ENCODE assay signal across 12 cellular contexts in the genomic region with DNA sequence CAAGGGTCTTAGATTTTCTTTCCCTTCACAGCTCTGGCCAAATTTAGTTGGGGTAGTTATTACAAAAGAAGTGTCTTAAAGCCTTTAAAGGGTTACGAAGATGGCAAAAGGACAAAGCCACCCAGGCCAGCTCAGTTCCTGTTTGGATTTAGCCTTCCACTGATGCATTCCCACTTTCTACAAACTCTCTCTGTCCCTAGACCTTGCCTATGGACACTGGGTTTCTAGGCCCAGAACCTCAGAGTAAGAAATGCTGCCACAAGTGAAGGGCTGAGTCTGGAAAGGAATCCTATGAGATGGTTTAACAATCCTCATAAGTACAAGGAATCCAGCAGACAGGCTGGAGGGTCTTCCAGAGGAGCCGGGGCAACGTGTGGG. TPM values are rescaled to one million over a fixed set of nuclear protein-coding genes. Genes with fewer than 3 reads are reported as not detected.
DNase-seq lines count a peak whose midpoint lies in the region; ATAC-seq and TF ChIP-seq lines count a peak whose summit lies in the region.
"Had no signal": no experiment of that assay in that cellular context is flagged by ENCODE, and none has a peak within 500 bp of the region (broad histone marks: within the 10 kb centered on the region; RNA-seq: fewer than 3 reads in every experiment).

No MANE protein-coding gene starts in this region.

- peaks cover 6 to 26% (median 18%) of the 10 kb centered on the region in 5 donors for H3K36me3 Mint-ChIP-seq in naive thymus-derived CD4-positive, alpha-beta T cell

- no peak overlapping the region for H3K4me3 ChIP-seq in heart left ventricle
- H3K4me3 ChIP-seq in mammary epithelial cell (replicated peaks in 1 of 3; ENCODE audit: insufficient read depth in 1 of 3, low read depth in 2 of 3, low read length in 3 of 3): no peak overlapping the region
- no peak overlapping the region for H3K4me3 ChIP-seq in naive thymus-derived CD4-positive, alpha-beta T cell (ENCODE audit: low read length)
- peak overlapping the region in 1 of 2 donors; percentile 2 for H3K4me3 ChIP-seq in uterus
- H3K4me3 ChIP-seq: GM12878, pancreas had no signal

- H2AFZ ChIP-seq in mammary epithelial cell (ENCODE audit: low read depth, low read length): no peak overlapping the region

- H3K36me3 ChIP-seq in heart left ventricle (peaks cover 0 to 17% (median 0%) of the 10 kb centered on the region in 9 donors), mammary epithelial cell (ENCODE audit: insufficient read depth, low read length) (peaks cover 3% of the 10 kb centered on the region), uterus (no peaks in the 10 kb centered on the region)
- H3K36me3 ChIP-seq in naive thymus-derived CD4-positive, alpha-beta T cell (ENCODE audit: control insufficient read depth in 2 of 3, insufficient read depth in 3 of 3, low read length in 3 of 3): peaks cover 0 to 5% (median 4%) of the 10 kb centered on the region in 3 experiments
- H3K36me3 ChIP-seq: pancreas had no signal

- peaks cover 62 to 97% (median 90%) of the 10 kb centered on the region in 7 donors for H3K4me1 Mint-ChIP-seq in naive thymus-derived CD4-positive, alpha-beta T cell

- in situ Hi-C loops in mammary epithelial cell (cut with MboI; ENCODE audit: low sequenced_read_pairs in 2 of 2): no loop called here

- ATAC-seq in heart left ventricle (no peak), GM21528 (IDR thresholded peaks at IDR 0.05; ENCODE audit: low FRiP score, unreplicated experiment) (no peak)
- ATAC-seq in naive thymus-derived CD4-positive, alpha-beta T cell: no peak

- BruUV-seq in mammary epithelial cell (replicated peaks; lab: Mats Ljungman, UMichigan): no TSS peak

- peaks cover 0 to 1% (median 0%) of the 10 kb centered on the region in 11 donors for H3K9me3 Mint-ChIP-seq in naive thymus-derived CD4-positive, alpha-beta T cell

- peak overlapping the region; percentile 83 to 99 (median 91) for H3K27ac Mint-ChIP-seq in naive thymus-derived CD4-positive, alpha-beta T cell

- DNase-seq in heart left ventricle (no peak), cardiac septum (ENCODE audit: low spot score) (no peak), mammary epithelial cell (no peak), uterus (no peak), activated gamma-delta T cell (lab: John Stamatoyannopoulos, UW) (no peak), retina (no peak)
- DNase-seq in naive thymus-derived CD4-positive, alpha-beta T cell: no peak
- DNase-seq: NCI-H1092, pancreas had no signal

- POLR2A ChIA-PET in naive thymus-derived CD4-positive, alpha-beta T cell (lab: Charles Lee): interaction anchor here (0.8 to 2.6 kb wide), 3 partner anchors 11 to 96 kb away, joined by 3 to 15 read pairs (median 4); a partner anchor contains a TSS

- H3K27me3 ChIP-seq in heart left ventricle (no peaks in the 10 kb centered on the region), mammary epithelial cell (ENCODE audit: insufficient read depth, low read length) (no peaks in the 10 kb centered on the region), uterus (no peaks in the 10 kb centered on the region)
- H3K27me3 ChIP-seq in naive thymus-derived CD4-positive, alpha-beta T cell (ENCODE audit: control insufficient read depth in 2 of 2, insufficient read depth in 2 of 2, low read length in 2 of 2): no peaks in the 10 kb centered on the region
- H3K27me3 ChIP-seq: pancreas had no signal

- TF ChIP-seq POLR2A in heart left ventricle (IDR thresholded peaks at IDR 0.05) (no peak), uterus (IDR thresholded peaks at IDR 0.05) (no peak)

- H3K27ac ChIP-seq in heart left ventricle (peak overlapping the region in 11 of 12 donors; percentile 15 to 84 (median 54)), mammary epithelial cell (ENCODE audit: insufficient read depth, low read depth, low read length) (peak overlapping the region; percentile 43), uterus (peak overlapping the region; percentile 58 to 64)
- peak overlapping the region; percentile 47 for H3K27ac ChIP-seq in naive thymus-derived CD4-positive, alpha-beta T cell (ENCODE audit: low read depth, low read length)
- H3K27ac ChIP-seq: C4-2B had no signal

- intact Hi-C loops in heart left ventricle (cut with DNase I): no loop called here
- intact Hi-C loops in cardiac septum (cut with DNase I): no loop called here
- intact Hi-C loops in mammary epithelial cell (cut with micrococcal nuclease): no loop called here
- intact Hi-C loops in naive thymus-derived CD4-positive, alpha-beta T cell (cut with micrococcal nuclease): no loop called here
- intact Hi-C loops in uterus (cut with DNase I; ENCODE audit: low total_unique reads): no loop called here

- H3K9ac ChIP-seq in mammary epithelial cell (ENCODE audit: insufficient read depth, low read length): no peak overlapping the region

- CTCF ChIA-PET in mammary epithelial cell (lab: Charles Lee; ENCODE audit: low non-redundant PET): no interaction called here
- CTCF ChIA-PET in naive thymus-derived CD4-positive, alpha-beta T cell (lab: Charles Lee): interaction anchor here (0.6 kb wide), 1 partner anchor 84 kb away, joined by 3 read pairs; no protein-coding TSS in a partner anchor

- peaks cover 15% of the 10 kb centered on the region for H4K20me1 ChIP-seq in mammary epithelial cell (ENCODE audit: insufficient read depth, low read length)

- H3K4me2 ChIP-seq in mammary epithelial cell (ENCODE audit: insufficient read depth, low read depth, low read length): no peak overlapping the region

- peaks cover 99% of the 10 kb centered on the region for H3K79me2 ChIP-seq in mammary epithelial cell (ENCODE audit: insufficient read depth, low read length)

- peak overlapping the region; percentile 14 to 92 (median 48) for H3K4me3 Mint-ChIP-seq in naive thymus-derived CD4-positive, alpha-beta T cell

- H3K4me1 ChIP-seq in heart left ventricle: peaks cover 34 to 100% (median 94%) of the 10 kb centered on the region in 12 donors
- peaks cover 43% of the 10 kb centered on the region for H3K4me1 ChIP-seq in mammary epithelial cell (ENCODE audit: insufficient read depth, low read length)
- peaks cover 31 to 67% of the 10 kb centered on the region in 2 donors for H3K4me1 ChIP-seq in naive thymus-derived CD4-positive, alpha-beta T cell (ENCODE audit: control insufficient read depth in 2 of 2, insufficient read depth in 2 of 2, low read length in 2 of 2)
- peaks cover 25 to 30% of the 10 kb centered on the region in 2 donors for H3K4me1 ChIP-seq in uterus

- dilution Hi-C loops in mammary epithelial cell (cut with HindIII; ENCODE audit: low sequenced_read_pairs): loop anchor here (10.0 kb wide), 1 partner anchor 86 kb away; no protein-coding TSS in a partner anchor

- H3K9me3 ChIP-seq in heart left ventricle (no peaks in the 10 kb centered on the region), mammary epithelial cell (replicated peaks; ENCODE audit: insufficient read depth, low read length) (no peaks in the 10 kb centered on the region), uterus (no peaks in the 10 kb centered on the region)
- H3K9me3 ChIP-seq in naive thymus-derived CD4-positive, alpha-beta T cell (ENCODE audit: control insufficient read depth in 2 of 3, low read length in 3 of 3): no peaks in the 10 kb centered on the region
- H3K9me3 ChIP-seq: pancreas had no signal

- WGBS in heart left ventricle, 4 donors: 77 to 85% (median 82%) methylated on average over 3 of the region's 3 CpGs
- 86% methylated on average over 3 of the region's 3 CpGs for WGBS in mammary epithelial cell (ENCODE audit: low coverage, missing lambda C conversion rate)

- no peaks in the 10 kb centered on the region for H3K27me3 Mint-ChIP-seq in naive thymus-derived CD4-positive, alpha-beta T cell

- TF ChIP-seq CTCF in heart left ventricle (IDR thresholded peaks at IDR 0.05): no peak
- TF ChIP-seq CTCF in mammary epithelial cell (conservative IDR thresholded peaks at IDR 0.05 in 1 of 2, IDR thresholded peaks at IDR 0.05 in 1 of 2; ENCODE audit: extremely low read depth in 1 of 2, insufficient read depth in 1 of 2, low read depth in 1 of 2, low read length in 2 of 2): no peak
- TF ChIP-seq CTCF in uterus (IDR thresholded peaks at IDR 0.05): no peak

RNA-seq across cellular contexts. Expression of a gene that starts 13.4 kb away (rescaled TPM):
- total RNA-seq in heart left ventricle: 10 to 100 TPM; 39.2 to 82.5 (median 59.4) TPM
- 10 to 100 TPM; 17.0 to 37.3 TPM for polyA plus RNA-seq in heart left ventricle
- total RNA-seq in cardiac septum: 66.5 TPM
- 100 to 1,000 TPM in 1 of 2 donors, 10 to 100 TPM in 1; 88.7 to 112 TPM for total RNA-seq in mammary epithelial cell
- polyA plus RNA-seq in mammary epithelial cell: 107 TPM
- 116 TPM for polyA minus RNA-seq in mammary epithelial cell
- 10 to 100 TPM; 58.9 to 99.6 (median 74.7) TPM for total RNA-seq in naive thymus-derived CD4-positive, alpha-beta T cell
- 10 to 100 TPM; 67.4 to 98.5 TPM for polyA plus RNA-seq in naive thymus-derived CD4-positive, alpha-beta T cell
- 100 to 1,000 TPM in 1 of 4 donors, 10 to 100 TPM in 3; 53.0 to 148 (median 90.0) TPM for total RNA-seq in uterus

RNA-seq across cellular contexts. Expression of a gene that starts 38.6 kb away (rescaled TPM):
- total RNA-seq in heart left ventricle (100 to 1,000 TPM in 1 of 9 donors, 10 to 100 TPM in 8; 12.7 to 110 (median 73.3) TPM), cardiac septum (95.7 TPM), mammary epithelial cell (100 to 1,000 TPM in 1 of 2 donors, 10 to 100 TPM in 1; 18.2 to 196 TPM), uterus (100 to 1,000 TPM in 2 of 4 donors, 10 to 100 TPM in 2; 56.4 to 256 (median 107) TPM)
- polyA plus RNA-seq in heart left ventricle (100 to 1,000 TPM in 1 of 2 donors, 10 to 100 TPM in 1; 64.6 to 134 TPM), mammary epithelial cell (59.9 TPM)
- polyA minus RNA-seq in mammary epithelial cell: 29.6 TPM
- 100 to 1,000 TPM; 151 to 311 (median 184) TPM for total RNA-seq in naive thymus-derived CD4-positive, alpha-beta T cell
- polyA plus RNA-seq in naive thymus-derived CD4-positive, alpha-beta T cell: 10 to 100 TPM; 53.3 to 69.0 TPM
